ENCODE assay signal across 13 cellular contexts in the genomic region with DNA sequence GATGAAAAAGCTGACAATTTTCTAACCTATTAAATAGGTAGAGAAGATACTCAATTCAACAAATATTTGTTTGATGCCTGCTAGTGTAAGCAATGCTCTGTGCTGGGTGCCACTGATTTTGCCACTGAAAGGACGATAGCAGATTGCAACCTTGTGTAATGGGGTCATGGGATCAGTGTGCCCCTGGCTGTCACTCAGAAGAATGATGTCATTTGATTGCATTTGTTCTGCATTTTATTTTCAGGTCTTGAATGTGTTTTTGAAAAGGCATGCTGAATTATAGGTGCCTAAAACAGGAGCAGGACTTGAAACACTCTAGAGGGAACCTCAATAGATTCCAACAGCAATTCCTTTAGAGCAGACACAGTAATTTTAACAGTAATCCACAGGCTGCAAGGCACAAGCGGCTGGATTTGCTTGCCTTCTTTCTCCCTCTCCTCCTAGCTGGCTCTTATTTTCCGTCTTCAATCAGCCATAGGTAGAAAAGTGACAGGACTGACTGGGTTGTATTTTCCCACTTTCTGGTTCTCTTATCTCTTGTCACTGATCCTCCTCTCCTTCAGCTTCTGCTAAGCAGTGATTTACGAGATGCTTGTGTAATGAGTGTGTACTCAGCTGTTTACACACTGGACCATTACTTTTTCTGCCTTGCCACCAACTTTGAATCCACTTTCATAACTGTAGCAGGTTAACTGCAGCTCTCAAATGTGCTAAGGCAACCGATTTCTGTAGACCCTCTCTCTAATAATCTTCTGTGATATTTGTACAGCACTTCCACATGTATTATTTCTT. TPM values are rescaled to one million over a fixed set of nuclear protein-coding genes. Genes with fewer than 3 reads are reported as not detected.
DNase-seq lines count a peak whose midpoint lies in the region; ATAC-seq, FAIRE-seq and TF ChIP-seq lines count a peak whose summit lies in the region.
"Had no signal": no experiment of that assay in that cellular context is flagged by ENCODE, and none has a peak within 500 bp of the region (broad histone marks: within the 10 kb centered on the region; RNA-seq: fewer than 3 reads in every experiment).

No MANE protein-coding gene starts in this region.

- H4K5ac ChIP-seq in H1 (ENCODE audit: insufficient read length, low read depth, low read length), result no peak overlapping the region

- no peak for FAIRE-seq in H1 (lab: Jason Lieb, UNC)
- FAIRE-seq: pancreas had no signal

- no peak overlapping the region for H2BK15ac ChIP-seq in H1 (ENCODE audit: low read length)

- H3K23ac ChIP-seq in H1 (ENCODE audit: insufficient read length), result no peak overlapping the region

- DNase-seq in activated CD8-positive, alpha-beta memory T cell treated with anti-CD3 and anti-CD28 coated beads for 24 hours, result peak; percentile 32
- no peak for DNase-seq in activated CD8-positive, alpha-beta memory T cell treated with anti-CD3 and anti-CD28 coated beads, Interleukin-2, amount 50 U/mL, for 4 hours
- DNase-seq in NCI-H1092 treated with DMSO at 0.1 percent for 48 hours (lab: John Stamatoyannopoulos, UW) (peak; percentile 63), H1 (ENCODE audit: low read depth in 1 of 2, low spot score in 2 of 2) (no peak), spleen (no peak), NCI-H2196 treated with DMSO at 0.1 percent for 48 hours (lab: John Stamatoyannopoulos, UW; ENCODE audit: unreplicated experiment) (no peak)
- DNase-seq in stimulated activated CD4-positive, alpha-beta T cell treated with anti-CD3 and anti-CD28 coated beads, Interleukin-1b, Interleukin-23, amount 100 ng/mL, for 48 hours, result no peak
- DNase-seq: activated CD8-positive, alpha-beta memory T cell treated with anti-CD3 and anti-CD28 coated beads, Interleukin-2, amount 10 ng/mL, durations not matched to agents 7 days and 5 days; foreskin keratinocyte; pancreas; stimulated activated naive CD4-positive, alpha-beta T cell had no signal

- no peak overlapping the region for H2BK5ac ChIP-seq in H1 (ENCODE audit: low read depth, low read length)

- H2BK12ac ChIP-seq in H1 (ENCODE audit: low read depth, low read length), result peak overlapping the region; percentile 43; the same call in 1 of the 2 replicates

- TF ChIP-seq CTCF in H1 (IDR thresholded peaks at IDR 0.05; ENCODE audit: control extremely low read depth in 1 of 3, insufficient read depth in 1 of 3, low read depth in 1 of 3, low read length in 3 of 3) (no peak), spleen (IDR thresholded peaks at IDR 0.05 in 8 of 11, conservative IDR thresholded peaks at IDR 0.05 in 3 of 11) (no peak)

- H2AK5ac ChIP-seq in H1 (ENCODE audit: low read depth, low read length), result no peak overlapping the region

- intact Hi-C loops in spleen (cut with DNase I; ENCODE audit: low total_unique reads), result no loop called here

- H3K9ac ChIP-seq in H1 (replicated peaks in 1 of 4; ENCODE audit: extremely low read depth in 1 of 4, low read depth in 3 of 4, low read length in 3 of 4), result no peak overlapping the region

- no peaks in the 10 kb centered on the region for H3K79me1 ChIP-seq in H1 (ENCODE audit: low read depth, low read length)

- peaks cover 16% of the 10 kb centered on the region; the same call in 1 of the 2 replicates for H3K23me2 ChIP-seq in H1 (ENCODE audit: low read depth, low read length)

- H3K56ac ChIP-seq in H1 (replicated peaks; ENCODE audit: insufficient read length, low read depth, low read length), result no peak overlapping the region

- H2AFZ ChIP-seq in H1 (ENCODE audit: low read length), result no peak overlapping the region

- TF ChIP-seq POLR2A in H1 (IDR thresholded peaks at IDR 0.05; ENCODE audit: control extremely low read depth in 1 of 2, low read depth in 2 of 2, low read length in 2 of 2) (no peak), spleen (IDR thresholded peaks at IDR 0.05) (no peak)

- H3K9me3 ChIP-seq in H1 (ENCODE audit: insufficient read depth in 2 of 2, low read depth in 1 of 2, low read length in 1 of 2) (no peaks in the 10 kb centered on the region), spleen (no peaks in the 10 kb centered on the region)
- H3K9me3 ChIP-seq: pancreas, Peyer's patch had no signal

- peak overlapping the region in 1 of 2 experiments; percentile 84; a peak in 1 of 4 replicates for H3K4me2 ChIP-seq in H1 (ENCODE audit: insufficient read depth in 1 of 2, low read depth in 2 of 2, low read length in 2 of 2)

- H2BK120ac ChIP-seq in H1 (replicated peaks; ENCODE audit: low read depth, low read length), result no peak overlapping the region

- no peak for TF ChIP-seq EP300 in H1 (IDR thresholded peaks at IDR 0.05; ENCODE audit: borderline replicate concordance in 1 of 2, low read depth in 2 of 2, low read length in 2 of 2)

- H3K4me3 ChIP-seq in H1 (ENCODE audit: extremely low read depth in 1 of 4, insufficient read depth in 2 of 4, low read depth in 3 of 4, low read length in 4 of 4) (no peak overlapping the region; a peak in 1 of 8 replicates), spleen (peak overlapping the region in 3 of 8 donors; percentile 80 to 90 (median 87))

- H4K91ac ChIP-seq in H1 (replicated peaks; ENCODE audit: insufficient read length, low read length), result no peak overlapping the region

- no peak overlapping the region for H3K14ac ChIP-seq in H1 (ENCODE audit: insufficient read length)

- H3K27ac ChIP-seq in H1 (ENCODE audit: low read depth, low read length) (no peak overlapping the region), spleen (peak overlapping the region in 6 of 8 donors; percentile 10 to 96 (median 59))
- H3K27ac ChIP-seq: foreskin keratinocyte, pancreas, Peyer's patch had no signal

- H3K27me3 ChIP-seq in H1 (replicated peaks in 1 of 4; ENCODE audit: control insufficient read depth in 3 of 4, extremely low read depth in 1 of 4, insufficient read depth in 3 of 4, low read length in 3 of 4), result peaks cover 34 to 59% (median 51%) of the 10 kb centered on the region in 4 experiments
- H3K27me3 ChIP-seq in spleen (replicated peaks in 1 of 7), result peaks cover 0 to 31% (median 4%) of the 10 kb centered on the region in 7 donors

- WGBS in H1 (ENCODE audit: extremely low coverage in 1 of 2, insufficient coverage in 1 of 2, insufficient read length in 1 of 2, insufficient replicate concordance in 2 of 2, low coverage in 1 of 2, low lambda C conversion rate in 2 of 2, missing lambda C conversion rate in 1 of 2), 2 experiments, result 66% methylated on average over 5 of the region's 5 CpGs; no CpG with 5 or more reads in 1 of the 2 experiments
- WGBS in spleen, 5 donors, result 63 to 75% (median 66%) methylated on average over 5 of the region's 5 CpGs

- H3K36me3 ChIP-seq in H1 (ENCODE audit: control insufficient read depth in 2 of 4, insufficient read depth in 4 of 4, low read length in 3 of 4), result no peaks in the 10 kb centered on the region; a peak in 1 of 8 replicates
- H3K36me3 ChIP-seq in spleen, result peaks cover 0 to 9% (median 0%) of the 10 kb centered on the region in 6 donors
- H3K36me3 ChIP-seq: pancreas, Peyer's patch had no signal

- no peak overlapping the region; the same call in 1 of the 2 replicates for H3K18ac ChIP-seq in H1 (ENCODE audit: extremely low read depth, low read length)

- ATAC-seq in HG03175 (IDR thresholded peaks at IDR 0.05; ENCODE audit: unreplicated experiment), result no peak
- ATAC-seq: activated CD8-positive, alpha-beta memory T cell treated with anti-CD3 and anti-CD28 coated beads, Interleukin-2, amount 10 ng/mL, durations not matched to agents 7 days and 5 days; foreskin keratinocyte had no signal

- no peak for TF ChIP-seq RAD21 in H1 (IDR thresholded peaks at IDR 0.05 in 1 of 2, conservative IDR thresholded peaks at IDR 0.05 in 1 of 2; ENCODE audit: low read depth in 2 of 2, low read length in 2 of 2)

- POLR2A ChIA-PET in H1 (lab: Charles Lee; ENCODE audit: partially characterized antibody), result no interaction called here

- no peaks in the 10 kb centered on the region for H3K79me2 ChIP-seq in H1 (ENCODE audit: control insufficient read depth in 1 of 2, insufficient read depth in 2 of 2, low read length in 2 of 2)

- no peak overlapping the region for H2BK20ac ChIP-seq in H1 (ENCODE audit: low read length)

- no peak overlapping the region for H3K4ac ChIP-seq in H1 (replicated peaks; ENCODE audit: insufficient read length, low read depth, low read length)

- H3K4me1 ChIP-seq in H1 (replicated peaks in 1 of 4; ENCODE audit: control insufficient read depth in 3 of 4, insufficient read depth in 4 of 4, low read length in 3 of 4) (peaks cover 4 to 24% (median 16%) of the 10 kb centered on the region in 4 experiments), spleen (peaks cover 7 to 93% (median 50%) of the 10 kb centered on the region in 6 donors)
- H3K4me1 ChIP-seq: foreskin keratinocyte had no signal

- H4K20me1 ChIP-seq in H1 (replicated peaks in 1 of 2; ENCODE audit: control insufficient read depth in 1 of 2, insufficient read depth in 2 of 2, low read length in 2 of 2), result peaks cover 0 to 3% of the 10 kb centered on the region in 2 experiments

- CTCF ChIA-PET in H1 (lab: Charles Lee; ENCODE audit: partially characterized antibody), result interaction anchor here (0.6 to 2.1 kb wide), 12 partner anchors 9 to 378 kb away, joined by 3 to 7 read pairs (median 3); no protein-coding TSS in a partner anchor

- no peak overlapping the region for H4K8ac ChIP-seq in H1 (ENCODE audit: extremely low read depth, insufficient read depth, low read length)

TF ChIP-seq in H1, 55 proteins besides CTCF, POLR2A, EP300 and RAD21:
- TF ChIP-seq TAF7 (optimal IDR thresholded peaks at IDR 0.05; ENCODE audit: borderline replicate concordance, low read depth, low read length) (no peak), EGR1 (IDR thresholded peaks at IDR 0.05; ENCODE audit: borderline replicate concordance, low read depth, low read length) (0 out of 2 replicates have a peak, but pooled peaks have one; percentile 17), SUZ12 (IDR thresholded peaks at IDR 0.05; ENCODE audit: low read length) (peak; percentile 28; the same call in 1 of the 2 replicates)

RNA-seq across cellular contexts. Expression of gene PLXNC1, which starts 4.1 kb away (rescaled TPM):
- total RNA-seq in H1 (2021; fragmentation: NEBNext Ultra II Directional; extraction: Animal tissue kit (Norgen Biotek cat#: 25700)), result 1.3 and 2.0 TPM in 2 replicates
- polyA plus RNA-seq in H1 (2011; rRNA removed), result 0.83 and 0.86 TPM in 2 replicates
- polyA plus RNA-seq in H1 (2011; cell fraction: cytosol; rRNA removed), result 0.80 TPM
- 1.4 TPM for polyA plus RNA-seq in H1 (2011; cell fraction: nucleus; rRNA removed)
- 1.6 to 2.5 TPM (median 1.8 TPM) in 4 replicates for polyA plus RNA-seq in H1 (2012, experiment 1 of 2)
- polyA plus RNA-seq in H1 (2012, experiment 2 of 2), result 0.08 TPM
- polyA plus RNA-seq in H1 (2013, experiment 1 of 2), result 1.2 TPM
- polyA plus RNA-seq in H1 (2013, experiment 2 of 2), result 1.1 TPM
- polyA minus RNA-seq in H1 (2011; rRNA and poly(A)+ RNA removed), result 3.0 and 5.2 TPM in 2 replicates
- 0.81 TPM for polyA minus RNA-seq in H1 (2011; cell fraction: cytosol; rRNA and poly(A)+ RNA removed)
- polyA minus RNA-seq in H1 (2011; cell fraction: nucleus; rRNA and poly(A)+ RNA removed), result 6.7 TPM
- total RNA-seq in spleen, result 100 to 1,000 TPM in 3 of 7 donors, 10 to 100 TPM in 4; 47.3 to 138 (median 82.8) TPM
- 10 to 100 TPM in 1 of 3 donors, 1 to 10 TPM in 2; 6.8 to 11.7 (median 8.5) TPM for polyA plus RNA-seq in spleen

Comparison
In these comparisons a context has a peak if more than half of its experiments do, and no peak if none do; other contexts are left out.
1. DNase-seq: peak in activated CD8-positive, alpha-beta memory T cell treated with anti-CD3 and anti-CD28 coated beads for 24 hours (single experiment) and NCI-H1092 treated with DMSO at 0.1 percent for 48 hours (single experiment); none in activated CD8-positive, alpha-beta memory T cell treated with anti-CD3 and anti-CD28 coated beads, Interleukin-2, amount 50 U/mL, for 4 hours (single experiment), H1 (0 of 2), spleen (single experiment), NCI-H2196 treated with DMSO at 0.1 percent for 48 hours (single experiment) and stimulated activated CD4-positive, alpha-beta T cell treated with anti-CD3 and anti-CD28 coated beads, Interleukin-1b, Interleukin-23, amount 100 ng/mL, for 48 hours (single experiment).
2. RNA of gene PLXNC1, which starts 4.1 kb away (total RNA-seq): 47.3 to 138 TPM in spleen; 1.3 to 2.0 TPM in H1; every median in the first group is over 10 times any median in the second.